Comparison of ENCODE assay signal across 17 cellular contexts in genomic region chr6:130600880-130601341, GRCh38.
DNase-seq lines count a peak whose midpoint lies in the region; ATAC-seq and TF ChIP-seq lines count a peak whose summit lies in the region.
"Had no signal": no experiment of that assay in that cellular context is flagged by ENCODE, and none has a peak within 500 bp of the region (broad histone marks: within the 10 kb centered on the region; RNA-seq: fewer than 3 reads in every experiment).

No MANE protein-coding gene starts in this region.

- ATAC-seq in HG03159 (IDR thresholded peaks at IDR 0.05; ENCODE audit: unreplicated experiment): no peak
- ATAC-seq in effector memory CD8-positive, alpha-beta T cell (replicated peaks): no peak
- ATAC-seq in right cardiac atrium: no peak
- ATAC-seq: K562; naive thymus-derived CD8-positive, alpha-beta T cell had no signal

- no peaks in the 10 kb centered on the region for H3K36me3 Mint-ChIP-seq in CD4-positive, alpha-beta memory T cell
- no peaks in the 10 kb centered on the region for H3K36me3 Mint-ChIP-seq in effector memory CD8-positive, alpha-beta T cell (ENCODE audit: insufficient read depth)
- H3K36me3 Mint-ChIP-seq: CD4-positive, CD25-positive, alpha-beta regulatory T cell had no signal

- intact Hi-C loops in CD4-positive, alpha-beta memory T cell (cut with micrococcal nuclease): no loop called here
- intact Hi-C loops in right cardiac atrium (cut with DNase I): no loop called here

- H3K4me1 ChIP-seq in CD4-positive, alpha-beta memory T cell (ENCODE audit: insufficient read depth, low read length): peaks cover 16% of the 10 kb centered on the region
- H3K4me1 ChIP-seq in right cardiac atrium (ENCODE audit: control insufficient read depth, insufficient read depth, low read length): no peaks in the 10 kb centered on the region
- H3K4me1 ChIP-seq: colonic mucosa, right atrium auricular region had no signal

- H3K4me1 Mint-ChIP-seq in CD4-positive, alpha-beta memory T cell: peaks cover 21 to 36% (median 21%) of the 10 kb centered on the region in 4 donors
- H3K4me1 Mint-ChIP-seq in effector memory CD8-positive, alpha-beta T cell (ENCODE audit: low read depth in 2 of 2): peaks cover 6 to 10% of the 10 kb centered on the region in 2 donors

- H3K27me3 ChIP-seq in BJ (ENCODE audit: control insufficient read depth, insufficient read depth, low read length): no peaks in the 10 kb centered on the region; the same call in 1 of the 2 replicates
- H3K27me3 ChIP-seq in MG63: no peaks in the 10 kb centered on the region
- no peaks in the 10 kb centered on the region for H3K27me3 ChIP-seq in CD4-positive, alpha-beta memory T cell (ENCODE audit: insufficient read depth, low read length)
- H3K27me3 ChIP-seq in right cardiac atrium (ENCODE audit: control insufficient read depth, insufficient read depth): no peaks in the 10 kb centered on the region
- H3K27me3 ChIP-seq: colonic mucosa, right atrium auricular region had no signal

- H3K9me3 ChIP-seq in MG63: no peaks in the 10 kb centered on the region
- H3K9me3 ChIP-seq in CD4-positive, alpha-beta memory T cell (ENCODE audit: control insufficient read depth in 1 of 2, low read length in 2 of 2): no peaks in the 10 kb centered on the region
- H3K9me3 ChIP-seq in right cardiac atrium (ENCODE audit: control insufficient read depth, low read length): no peaks in the 10 kb centered on the region
- H3K9me3 ChIP-seq: colonic mucosa, right atrium auricular region had no signal

- TF ChIP-seq CTCF in BJ (IDR thresholded peaks at IDR 0.05; ENCODE audit: insufficient read depth, low read depth, low read length) (no peak), cardiac fibroblast (IDR thresholded peaks at IDR 0.05; ENCODE audit: low read depth, low read length) (no peak)

- peaks cover 0 to 2% (median 0%) of the 10 kb centered on the region in 8 donors for H3K9me3 Mint-ChIP-seq in CD4-positive, alpha-beta memory T cell
- peaks cover 0 to 3% of the 10 kb centered on the region in 2 donors for H3K9me3 Mint-ChIP-seq in effector memory CD8-positive, alpha-beta T cell

- H3K4me3 ChIP-seq in BJ (ENCODE audit: low read depth, low read length) (no peak overlapping the region), MG63 (no peak overlapping the region), cardiac fibroblast (replicated peaks in 1 of 2; ENCODE audit: low read depth in 2 of 2, low read length in 2 of 2) (no peak overlapping the region), right cardiac atrium (ENCODE audit: low read length) (no peak overlapping the region)
- no peak overlapping the region for H3K4me3 ChIP-seq in CD4-positive, alpha-beta memory T cell (ENCODE audit: low read length in 2 of 2)
- H3K4me3 ChIP-seq: colonic mucosa, K562, right atrium auricular region had no signal

- WGBS in right cardiac atrium: 90% methylated on average over 2 of the region's 2 CpGs

- peak; percentile 90 for DNase-seq in BJ (ENCODE audit: low read depth)
- DNase-seq in MG63: peak; percentile 39
- peak; percentile 28 to 43 for DNase-seq in cardiac fibroblast (ENCODE audit: low read depth in 2 of 2)
- DNase-seq in kidney tubule cell (ENCODE audit: low spot score): peak; percentile 72
- no peak for DNase-seq in CD4-positive, alpha-beta memory T cell
- no peak for DNase-seq in effector memory CD8-positive, alpha-beta T cell
- no peak for DNase-seq in right cardiac atrium
- DNase-seq: activated naive CD4-positive, alpha-beta T cell treated with anti-CD3 and anti-CD28 coated beads, Interleukin-2, amount 10 ng/mL, durations not matched to agents 7 days and 5 days; CD4-positive, CD25-positive, alpha-beta regulatory T cell; colonic mucosa; naive thymus-derived CD8-positive, alpha-beta T cell; NCI-H1436 treated with DMSO at 0.1 percent for 48 hours; NCI-H69; SHP77 treated with DMSO at 0.1 percent for 48 hours had no signal

- H3K27ac ChIP-seq in CD4-positive, alpha-beta memory T cell (ENCODE audit: low read depth, low read length): no peak overlapping the region
- no peak overlapping the region for H3K27ac ChIP-seq in right cardiac atrium (ENCODE audit: low read length)
- H3K27ac ChIP-seq: colonic mucosa, right atrium auricular region had no signal

- H3K27ac Mint-ChIP-seq in CD4-positive, alpha-beta memory T cell: no peak overlapping the region
- no peak overlapping the region for H3K27ac Mint-ChIP-seq in effector memory CD8-positive, alpha-beta T cell
- H3K27ac Mint-ChIP-seq: activated naive CD4-positive, alpha-beta T cell treated with anti-CD3 and anti-CD28 coated beads, Interleukin-2, amount 10 ng/mL, durations not matched to agents 7 days and 5 days; CD4-positive, CD25-positive, alpha-beta regulatory T cell; naive thymus-derived CD8-positive, alpha-beta T cell had no signal

- H3K4me3 Mint-ChIP-seq in CD4-positive, alpha-beta memory T cell: no peak overlapping the region
- no peak overlapping the region for H3K4me3 Mint-ChIP-seq in effector memory CD8-positive, alpha-beta T cell
- H3K4me3 Mint-ChIP-seq: activated naive CD4-positive, alpha-beta T cell treated with anti-CD3 and anti-CD28 coated beads, Interleukin-2, amount 10 ng/mL, durations not matched to agents 7 days and 5 days; CD4-positive, CD25-positive, alpha-beta regulatory T cell; naive thymus-derived CD8-positive, alpha-beta T cell had no signal

- POLR2A ChIA-PET in BJ (lab: Charles Lee): no interaction called here
- POLR2A ChIA-PET in CD4-positive, alpha-beta memory T cell (lab: Charles Lee; ENCODE audit: partially characterized antibody): interaction anchor here (1.7 kb wide), 1 partner anchor 25 kb away, joined by 6 read pairs; no protein-coding TSS in a partner anchor

- CTCF ChIA-PET in BJ (lab: Yijun Ruan, JAX): interaction anchor here (0.6 to 2.2 kb wide), 2 partner anchors 235 to 279 kb away, joined by 4 to 7 read pairs; partner anchors contain the start of gene TMEM200A
- CTCF ChIA-PET in CD4-positive, alpha-beta memory T cell (lab: Charles Lee; ENCODE audit: partially characterized antibody): no interaction called here

- no peaks in the 10 kb centered on the region for H3K27me3 Mint-ChIP-seq in CD4-positive, alpha-beta memory T cell
- no peaks in the 10 kb centered on the region for H3K27me3 Mint-ChIP-seq in effector memory CD8-positive, alpha-beta T cell
- H3K27me3 Mint-ChIP-seq: CD4-positive, CD25-positive, alpha-beta regulatory T cell had no signal

- H3K36me3 ChIP-seq in BJ (ENCODE audit: control insufficient read depth, insufficient read depth, low read length): no peaks in the 10 kb centered on the region
- H3K36me3 ChIP-seq in MG63: no peaks in the 10 kb centered on the region
- no peaks in the 10 kb centered on the region for H3K36me3 ChIP-seq in CD4-positive, alpha-beta memory T cell (ENCODE audit: insufficient read depth, low read length)
- H3K36me3 ChIP-seq: colonic mucosa, right atrium auricular region had no signal

Comparison
In these comparisons a context has a peak if more than half of its experiments do, and no peak if none do; other contexts are left out.
1. DNase-seq: peak in BJ (single experiment), MG63 (single experiment), cardiac fibroblast (2 of 2) and kidney tubule cell (single experiment); none in CD4-positive, alpha-beta memory T cell (0 of 5), effector memory CD8-positive, alpha-beta T cell (0 of 3) and right cardiac atrium (0 of 3).